ENCODE assay signal across 8 cellular contexts in the genomic region with DNA sequence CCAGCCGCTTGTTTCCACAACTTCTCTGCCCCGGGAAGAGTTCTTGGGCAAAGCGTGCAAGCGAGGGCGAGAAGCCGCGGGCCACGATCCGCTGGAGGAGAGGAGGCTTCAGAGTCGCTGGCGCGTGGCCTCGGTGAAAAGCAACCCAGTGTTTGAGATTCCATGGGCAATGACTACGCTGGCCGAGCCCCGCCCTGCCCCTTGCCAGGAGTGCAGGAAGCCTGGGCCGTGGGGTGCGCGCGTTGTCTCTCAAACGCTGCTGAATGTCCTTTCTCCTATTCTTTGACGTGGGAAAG. TPM values are rescaled to one million over a fixed set of nuclear protein-coding genes. Genes with fewer than 3 reads are reported as not detected.
DNase-seq lines count a peak whose midpoint lies in the region; ATAC-seq and TF ChIP-seq lines count a peak whose summit lies in the region.

No MANE protein-coding gene starts in this region.

- TF ChIP-seq POLR2A in adrenal gland (IDR thresholded peaks at IDR 0.05), result no peak

- no peak for ATAC-seq in HG03460 (IDR thresholded peaks at IDR 0.05; ENCODE audit: unreplicated experiment)

- DNase-seq in activated naive CD4-positive, alpha-beta T cell treated with anti-CD3 and anti-CD28 coated beads, Interleukin-2, amount 50 U/mL, for 16 hours, result no peak
- peak in 6 of 7 donors; percentile 50 to 75 (median 70) for DNase-seq in adrenal gland
- peak; percentile 43 for DNase-seq in iPS-NIHi11 (ENCODE audit: low spot score)
- DNase-seq in HPDE6-E6E7 (ENCODE audit: extremely low spot score), result no peak
- DNase-seq in stimulated activated CD4-positive, alpha-beta T cell treated with anti-CD3 and anti-CD28 coated beads, Interleukin-2, amount 100 ng/mL, for 48 hours, result no peak

- TF ChIP-seq CTCF in adrenal gland (IDR thresholded peaks at IDR 0.05), result no peak

- H3K9me3 ChIP-seq in adrenal gland (replicated peaks in 1 of 3), result no peaks in the 10 kb centered on the region
- peaks cover 0 to 9% (median 4%) of the 10 kb centered on the region in 5 donors for H3K9me3 ChIP-seq in subcutaneous abdominal adipose tissue (ENCODE audit: control insufficient read depth in 5 of 5, low read length in 5 of 5)

- peaks cover 6% of the 10 kb centered on the region for H3K4me1 Mint-ChIP-seq in activated naive CD4-positive, alpha-beta T cell treated with anti-CD3 and anti-CD28 coated beads, Interleukin-2, amount 50 U/mL, for 24 hours

- no peaks in the 10 kb centered on the region for H3K9me3 Mint-ChIP-seq in activated naive CD4-positive, alpha-beta T cell treated with anti-CD3 and anti-CD28 coated beads, Interleukin-2, amount 50 U/mL, for 24 hours

- H3K4me3 Mint-ChIP-seq in activated naive CD4-positive, alpha-beta T cell treated with anti-CD3 and anti-CD28 coated beads, Interleukin-2, amount 50 U/mL, for 24 hours, result peak overlapping the region; percentile 86

- H3K27ac ChIP-seq in adrenal gland, result peak overlapping the region in 4 of 5 donors; percentile 79 to 99 (median 91)
- H3K27ac ChIP-seq in subcutaneous abdominal adipose tissue (ENCODE audit: low read depth, low read length), result no peak overlapping the region

- no peak overlapping the region for H3K27ac Mint-ChIP-seq in activated naive CD4-positive, alpha-beta T cell treated with anti-CD3 and anti-CD28 coated beads, Interleukin-2, amount 50 U/mL, for 24 hours

- no peaks in the 10 kb centered on the region for H3K36me3 ChIP-seq in adrenal gland (replicated peaks in 1 of 2)
- no peaks in the 10 kb centered on the region for H3K36me3 ChIP-seq in subcutaneous abdominal adipose tissue (ENCODE audit: control insufficient read depth in 5 of 5, insufficient read depth in 5 of 5, low read length in 5 of 5)

- H3K36me3 Mint-ChIP-seq in activated naive CD4-positive, alpha-beta T cell treated with anti-CD3 and anti-CD28 coated beads, Interleukin-2, amount 50 U/mL, for 24 hours, result no peaks in the 10 kb centered on the region

- peak overlapping the region in 3 of 4 donors; percentile 37 to 75 (median 45) for H3K4me3 ChIP-seq in adrenal gland
- H3K4me3 ChIP-seq in subcutaneous abdominal adipose tissue (ENCODE audit: low read depth in 1 of 5, low read length in 5 of 5), result peak overlapping the region; percentile 55 to 73 (median 69)

- H3K27me3 ChIP-seq in adrenal gland (no peaks in the 10 kb centered on the region), subcutaneous abdominal adipose tissue (ENCODE audit: control insufficient read depth in 5 of 5, insufficient read depth in 4 of 5, low read length in 5 of 5) (peaks cover 0 to 5% (median 0%) of the 10 kb centered on the region in 5 donors)

- H3K9ac ChIP-seq in subcutaneous abdominal adipose tissue (ENCODE audit: low read length in 5 of 5), result peak overlapping the region in 3 of 5 donors; percentile 34 to 67 (median 61)

- H3K4me1 ChIP-seq in adrenal gland (replicated peaks in 1 of 2), result peaks cover 18 to 21% of the 10 kb centered on the region in 2 donors
- peaks cover 3 to 33% (median 27%) of the 10 kb centered on the region in 5 donors for H3K4me1 ChIP-seq in subcutaneous abdominal adipose tissue (ENCODE audit: control insufficient read depth in 5 of 5, insufficient read depth in 5 of 5, low read length in 5 of 5)

- H3K27me3 Mint-ChIP-seq in activated naive CD4-positive, alpha-beta T cell treated with anti-CD3 and anti-CD28 coated beads, Interleukin-2, amount 50 U/mL, for 24 hours, result peaks cover 5% of the 10 kb centered on the region

- WGBS in adrenal gland, 4 donors, result 0 to 11% (median 4%) methylated on average over 2 to 22 of the region's 22 CpGs

- intact Hi-C loops in adrenal gland (cut with DNase I), result no loop called here

RNA-seq across cellular contexts. Expression of gene TRIM11, which starts 27.5 kb away (rescaled TPM):
- 10 to 100 TPM; 12.1 to 26.7 (median 19.1) TPM for total RNA-seq in adrenal gland
- 10 to 100 TPM in 2 of 3 donors, 1 to 10 TPM in 1; 3.5 to 17.2 (median 12.8) TPM for polyA plus RNA-seq in adrenal gland

RNA-seq across cellular contexts. Expression of gene TRIM17, which starts 37.5 kb away (rescaled TPM):
- 1 to 10 TPM in 3 of 8 donors, under 1 TPM in 3, not detected in 2; 0.42 to 7.4 (median 1.2) TPM for total RNA-seq in adrenal gland
- 1 to 10 TPM in 1 of 3 donors, under 1 TPM in 1, not detected in 1; 0.74 to 1.8 TPM for polyA plus RNA-seq in adrenal gland

Comparison
In these comparisons a context has a peak if more than half of its experiments do, and no peak if none do; other contexts are left out.
1. DNase-seq: peak in adrenal gland (6 of 7) and iPS-NIHi11 (single experiment); none in activated naive CD4-positive, alpha-beta T cell treated with anti-CD3 and anti-CD28 coated beads, Interleukin-2, amount 50 U/mL, for 16 hours (single experiment), HPDE6-E6E7 (single experiment) and stimulated activated CD4-positive, alpha-beta T cell treated with anti-CD3 and anti-CD28 coated beads, Interleukin-2, amount 100 ng/mL, for 48 hours (0 of 2).